In genomic region chrX:18227458-18227857, GRCh38 we compare ENCODE assay signal across 32 cellular contexts. TPM values are rescaled to one million over a fixed set of nuclear protein-coding genes. Genes with fewer than 3 reads are reported as not detected.
"Had no signal": no experiment of that assay in that cellular context is flagged by ENCODE, and none has a peak within 500 bp of the region (broad histone marks: within the 10 kb centered on the region; RNA-seq: fewer than 3 reads in every experiment).

No MANE protein-coding gene starts in this region.

- FAIRE-seq: urothelium cell line had no signal

- H3K9me3 ChIP-seq: suprapubic skin, testis, thoracic aorta, thyroid gland, tibial nerve, transverse colon, upper lobe of left lung, upper lobe of right lung, uterus, vagina had no signal

- H3K9me3 Mint-ChIP-seq: stimulated activated effector memory CD8-positive, alpha-beta T cell treated with anti-CD3 and anti-CD28 coated beads, Interleukin-12 subunit alpha, Interleukin-12 subunit beta, amount 100 ng/mL, for 72 hours; stimulated activated memory B cell treated with anti-CD40 and anti-IgM and Interleukin-4, amounts not matched to agents 10 μg/mL and 1 μg/mL and 100 μg/mL, for 72 hours; stimulated activated naive B cell treated with anti-CD40 and anti-IgM and Interleukin-4, amounts not matched to agents 10 μg/mL and 1 μg/mL and 100 μg/mL, for 72 hours; stimulated activated naive CD8-positive, alpha-beta T cell treated with anti-CD3 and anti-CD28 coated beads, Interleukin-15, amount 100 ng/mL, for 72 hours; stimulated activated naive CD8-positive, alpha-beta T cell treated with anti-CD3 and anti-CD28 coated beads, Interleukin-15, Interleukin-2, amounts not matched to agents 100 ng/mL and 50 ng/mL, for 24 hours had no signal

- ATAC-seq: stimulated activated effector memory CD8-positive, alpha-beta T cell treated with anti-CD3 and anti-CD28 coated beads, Interleukin-12 subunit alpha, Interleukin-12 subunit beta, amount 100 ng/mL, for 72 hours; stimulated activated memory B cell treated with anti-CD40 and anti-IgM and Interleukin-4, amounts not matched to agents 10 μg/mL and 1 μg/mL and 100 μg/mL, for 72 hours; stimulated activated naive B cell treated with anti-CD40 and anti-IgM and Interleukin-4, amounts not matched to agents 10 μg/mL and 1 μg/mL and 100 μg/mL, for 72 hours; stimulated activated naive CD8-positive, alpha-beta T cell treated with anti-CD3 and anti-CD28 coated beads, Interleukin-15, amount 100 ng/mL, for 72 hours; stimulated activated naive CD8-positive, alpha-beta T cell treated with anti-CD3 and anti-CD28 coated beads, Interleukin-15, Interleukin-2, amounts not matched to agents 100 U/mL and 50 U/mL, for 24 hours; upper lobe of right lung had no signal

- H3K27me3 Mint-ChIP-seq: stimulated activated memory B cell treated with anti-CD40 and anti-IgM and Interleukin-4, amounts not matched to agents 10 μg/mL and 1 μg/mL and 100 μg/mL, for 72 hours; stimulated activated naive B cell treated with anti-CD40 and anti-IgM and Interleukin-4, amounts not matched to agents 10 μg/mL and 1 μg/mL and 100 μg/mL, for 72 hours; stimulated activated naive CD8-positive, alpha-beta T cell treated with anti-CD3 and anti-CD28 coated beads, Interleukin-15, Interleukin-2, amounts not matched to agents 100 ng/mL and 50 ng/mL, for 24 hours; type B pancreatic cell had no signal

- H3K36me3 ChIP-seq: stomach, suprapubic skin, thoracic aorta, thyroid gland, tibial artery, tibial nerve, transverse colon, upper lobe of left lung, upper lobe of right lung, uterus, vagina had no signal

- H3K4me3 Mint-ChIP-seq: stimulated activated effector memory CD8-positive, alpha-beta T cell treated with anti-CD3 and anti-CD28 coated beads, Interleukin-12 subunit alpha, Interleukin-12 subunit beta, amount 100 ng/mL, for 72 hours; stimulated activated memory B cell treated with anti-CD40 and anti-IgM and Interleukin-4, amounts not matched to agents 10 μg/mL and 1 μg/mL and 100 μg/mL, for 72 hours; stimulated activated naive B cell treated with anti-CD40 and anti-IgM and Interleukin-4, amounts not matched to agents 10 μg/mL and 1 μg/mL and 100 μg/mL, for 72 hours; stimulated activated naive CD8-positive, alpha-beta T cell treated with anti-CD3 and anti-CD28 coated beads, Interleukin-15, amount 100 ng/mL, for 72 hours; stimulated activated naive CD8-positive, alpha-beta T cell treated with anti-CD3 and anti-CD28 coated beads, Interleukin-15, Interleukin-2, amounts not matched to agents 100 ng/mL and 50 ng/mL, for 24 hours; type B pancreatic cell had no signal

- H3K4me1 Mint-ChIP-seq: stimulated activated effector memory CD8-positive, alpha-beta T cell treated with anti-CD3 and anti-CD28 coated beads, Interleukin-12 subunit alpha, Interleukin-12 subunit beta, amount 100 ng/mL, for 72 hours; stimulated activated memory B cell treated with anti-CD40 and anti-IgM and Interleukin-4, amounts not matched to agents 10 μg/mL and 1 μg/mL and 100 μg/mL, for 72 hours; stimulated activated naive B cell treated with anti-CD40 and anti-IgM and Interleukin-4, amounts not matched to agents 10 μg/mL and 1 μg/mL and 100 μg/mL, for 72 hours; stimulated activated naive CD8-positive, alpha-beta T cell treated with anti-CD3 and anti-CD28 coated beads, Interleukin-15, amount 100 ng/mL, for 72 hours had no signal

- H3K4me3 ChIP-seq: stomach, suprapubic skin, testis, thoracic aorta, thyroid gland, tibial artery, tibial nerve, transverse colon, upper lobe of left lung, upper lobe of right lung, uterus, vagina had no signal

- H3K27ac Mint-ChIP-seq: stimulated activated effector memory CD8-positive, alpha-beta T cell treated with anti-CD3 and anti-CD28 coated beads, Interleukin-12 subunit alpha, Interleukin-12 subunit beta, amount 100 ng/mL, for 72 hours; stimulated activated memory B cell treated with anti-CD40 and anti-IgM and Interleukin-4, amounts not matched to agents 10 μg/mL and 1 μg/mL and 100 μg/mL, for 72 hours; stimulated activated naive B cell treated with anti-CD40 and anti-IgM and Interleukin-4, amounts not matched to agents 10 μg/mL and 1 μg/mL and 100 μg/mL, for 72 hours; stimulated activated naive CD8-positive, alpha-beta T cell treated with anti-CD3 and anti-CD28 coated beads, Interleukin-15, amount 100 ng/mL, for 72 hours; stimulated activated naive CD8-positive, alpha-beta T cell treated with anti-CD3 and anti-CD28 coated beads, Interleukin-15, Interleukin-2, amounts not matched to agents 100 ng/mL and 50 ng/mL, for 24 hours; type B pancreatic cell had no signal

- H3K27ac ChIP-seq: stomach, suprapubic skin, testis, thoracic aorta, thyroid gland, tibial artery, tibial nerve, transverse colon, upper lobe of left lung, upper lobe of right lung, uterus, vagina had no signal

- H3K27me3 ChIP-seq: stomach, suprapubic skin, testis, thyroid gland, tibial artery, tibial nerve, transverse colon, upper lobe of left lung, upper lobe of right lung, uterus, vagina had no signal

- H3K4me1 ChIP-seq: stomach, suprapubic skin, testis, thyroid gland, tibial artery, tibial nerve, transverse colon, upper lobe of left lung, upper lobe of right lung, uterus, vagina had no signal

- H3K36me3 Mint-ChIP-seq: stimulated activated effector memory CD8-positive, alpha-beta T cell treated with anti-CD3 and anti-CD28 coated beads, Interleukin-12 subunit alpha, Interleukin-12 subunit beta, amount 100 ng/mL, for 72 hours; stimulated activated memory B cell treated with anti-CD40 and anti-IgM and Interleukin-4, amounts not matched to agents 10 μg/mL and 1 μg/mL and 100 μg/mL, for 72 hours; stimulated activated naive B cell treated with anti-CD40 and anti-IgM and Interleukin-4, amounts not matched to agents 10 μg/mL and 1 μg/mL and 100 μg/mL, for 72 hours; type B pancreatic cell had no signal

- DNase-seq: stimulated activated CD4-positive, alpha-beta T cell treated with anti-CD3 and anti-CD28 coated beads, Interleukin-2, amount 100 ng/mL, for 48 hours; stimulated activated CD4-positive, alpha-beta T cell treated with anti-CD3 and anti-CD28 coated beads, Interleukin-4, amount 100 ng/mL, for 1 hour; stimulated activated CD4-positive, alpha-beta T cell treated with anti-CD3 and anti-CD28 coated beads, Interleukin-4, amount 100 ng/mL, for 24 hours; stimulated activated CD4-positive, alpha-beta T cell treated with anti-CD3 and anti-CD28 coated beads, Interleukin-4, amount 100 ng/mL, for 4 hours; stimulated activated CD8-positive, alpha-beta memory T cell treated with anti-CD3 and anti-CD28 coated beads, Interleukin-4, amount 100 ng/mL, for 48 hours; stimulated activated naive B cell treated with anti-CD40 and anti-IgM and Interleukin-4, amounts not matched to agents 10 μg/mL and 1 μg/mL and 100 μg/mL, for 72 hours; stimulated activated naive CD4-positive, alpha-beta T cell; stimulated activated naive CD4-positive, alpha-beta T cell treated with Interleukin-2 at 50 U/mL for 16 hours; stimulated activated naive CD8-positive, alpha-beta T cell treated with anti-CD3 and anti-CD28 coated beads, Interleukin-15, amount 100 ng/mL, for 72 hours; stimulated activated naive CD8-positive, alpha-beta T cell treated with anti-CD3 and anti-CD28 coated beads, Interleukin-15, Interleukin-2, amounts not matched to agents 100 U/mL and 50 U/mL, for 24 hours; stomach; substantia nigra; testis; thyroid gland; tibial artery; transverse colon; trophoblast cell; upper lobe of left lung; upper lobe of right lung; uterus had no signal

RNA-seq across cellular contexts. Expression of gene BEND2, which starts 6.8 kb away (rescaled TPM):
- total RNA-seq: stomach, subcutaneous adipose tissue, suprapubic skin, thoracic aorta, transverse colon, upper lobe of right lung, ureter, urinary bladder, uterus, vagina had no signal
- polyA plus RNA-seq: urinary bladder had no signal
